In genomic region chr11:66842896-66843775, GRCh38 we compare ENCODE assay signal across 1 cellular context.
A peak's percentile ranks its signal among the peaks of the same experiment; 100 is the strongest.
TF ChIP-seq lines count a peak whose summit lies in the region.

RCE1 (plus strand) TSS chr11:66843441; CDS start chr11:66843456, 15 bp downstream.

TF ChIP-seq in HEK293, 187 proteins besides CTCF, POLR2A, EP300 and RAD21 (continued from another document and continues in another):
- TF ChIP-seq ZSCAN4 (tag by site-specific recombination; IDR thresholded peaks at IDR 0.05) = no peak
- TF ChIP-seq ZNF24 (tag by site-specific recombination; IDR thresholded peaks at IDR 0.05) = 0 out of 2 replicates have a peak, but pooled peaks have one; percentile 30
- TF ChIP-seq ZFP3 (tag by site-specific recombination; IDR thresholded peaks at IDR 0.05; ENCODE audit: low read depth) = no peak
- peak; percentile 53 for TF ChIP-seq ZBTB11 (tag by site-specific recombination; conservative IDR thresholded peaks at IDR 0.05; ENCODE audit: low read depth)
- peak; percentile 76 for TF ChIP-seq ZFHX2 (tag by site-specific recombination; conservative IDR thresholded peaks at IDR 0.05)
- TF ChIP-seq ZSCAN5A (tag by site-specific recombination; IDR thresholded peaks at IDR 0.05) = no peak
- peak; percentile 52; the same call in 1 of the 2 replicates for TF ChIP-seq PBX3 (CRISPR knock-in tag; IDR thresholded peaks at IDR 0.05)
- no peak for TF ChIP-seq ZNF23 (tag by site-specific recombination; IDR thresholded peaks at IDR 0.05; ENCODE audit: borderline replicate concordance)
- TF ChIP-seq ZBTB6 (tag by site-specific recombination; IDR thresholded peaks at IDR 0.05) = no peak
- no peak for TF ChIP-seq ZNF830 (tag by site-specific recombination; IDR thresholded peaks at IDR 0.05; ENCODE audit: low read depth)
- no peak for TF ChIP-seq MZF1 (tag by site-specific recombination; IDR thresholded peaks at IDR 0.05; ENCODE audit: borderline replicate concordance)
- TF ChIP-seq ZNF555 (tag by site-specific recombination; conservative IDR thresholded peaks at IDR 0.05) = no peak
- TF ChIP-seq ZFP37 (tag by site-specific recombination; IDR thresholded peaks at IDR 0.05) = 0 out of 2 replicates have a peak, but pooled peaks have one; percentile 17
- peak; percentile 83 for TF ChIP-seq GLIS2 (tag by site-specific recombination; IDR thresholded peaks at IDR 0.05)
- TF ChIP-seq ZNF423 (tag by site-specific recombination; IDR thresholded peaks at IDR 0.05) = peak; percentile 19; the same call in 1 of the 2 replicates
- TF ChIP-seq YY2 (tag by site-specific recombination; IDR thresholded peaks at IDR 0.05) = 0 out of 2 replicates have a peak, but pooled peaks have one; percentile 20
- TF ChIP-seq ZNF426 (tag by site-specific recombination; IDR thresholded peaks at IDR 0.05) = no peak
- no peak for TF ChIP-seq SCRT1 (tag by site-specific recombination; IDR thresholded peaks at IDR 0.05; ENCODE audit: borderline replicate concordance)
- peak; percentile 69 for TF ChIP-seq ZXDB (tag by site-specific recombination; IDR thresholded peaks at IDR 0.05)
- no peak for TF ChIP-seq SALL2 (tag by site-specific recombination; IDR thresholded peaks at IDR 0.05; ENCODE audit: borderline replicate concordance)
- TF ChIP-seq ZNF16 (tag by site-specific recombination; IDR thresholded peaks at IDR 0.05; ENCODE audit: low read depth) = no peak
- TF ChIP-seq ZNF501 (tag by site-specific recombination; IDR thresholded peaks at IDR 0.05) = peak; percentile 73
- TF ChIP-seq ZNF266 (tag by site-specific recombination; IDR thresholded peaks at IDR 0.05; ENCODE audit: low read depth) = no peak
- 0 out of 2 replicates have a peak, but pooled peaks have one; percentile 28 for TF ChIP-seq ZBTB10 (tag by site-specific recombination; IDR thresholded peaks at IDR 0.05)
- no peak for TF ChIP-seq ZNF530 (tag by site-specific recombination; IDR thresholded peaks at IDR 0.05; ENCODE audit: low read depth)
- TF ChIP-seq KLF16 (tag by site-specific recombination; IDR thresholded peaks at IDR 0.05) = no peak
- TF ChIP-seq ZNF398 (tag by site-specific recombination; IDR thresholded peaks at IDR 0.05) = no peak
- no peak for TF ChIP-seq ZNF473 (tag by site-specific recombination; IDR thresholded peaks at IDR 0.05)
- no peak for TF ChIP-seq ZNF777 (tag by site-specific recombination; IDR thresholded peaks at IDR 0.05; ENCODE audit: borderline replicate concordance)
- TF ChIP-seq ZBTB17 (tag by site-specific recombination; IDR thresholded peaks at IDR 0.05) = peak; percentile 43
- peak; percentile 26 for TF ChIP-seq SP2 (tag by site-specific recombination; IDR thresholded peaks at IDR 0.05)
- TF ChIP-seq YY1 (tag by site-specific recombination; IDR thresholded peaks at IDR 0.05) = peak; percentile 88
- peak; percentile 80 for TF ChIP-seq ZBTB26 (tag by site-specific recombination; optimal IDR thresholded peaks at IDR 0.05)
- TF ChIP-seq ZEB2 (tag by site-specific recombination; IDR thresholded peaks at IDR 0.05) = peak; percentile 66; the same call in 1 of the 2 replicates
- TF ChIP-seq ZBTB44 (tag by site-specific recombination; IDR thresholded peaks at IDR 0.05) = 0 out of 2 replicates have a peak, but pooled peaks have one; percentile 8
- no peak for TF ChIP-seq ZNF488 (tag by site-specific recombination; IDR thresholded peaks at IDR 0.05)
- peak; percentile 85 for TF ChIP-seq ATF2 (tag by site-specific recombination; IDR thresholded peaks at IDR 0.05; ENCODE audit: low read depth)
- TF ChIP-seq ZBTB7A (tag by site-specific recombination; IDR thresholded peaks at IDR 0.05; ENCODE audit: low read depth) = 0 out of 2 replicates have a peak, but pooled peaks have one; percentile 24
- no peak for TF ChIP-seq ZNF560 (tag by site-specific recombination; IDR thresholded peaks at IDR 0.05; ENCODE audit: borderline replicate concordance)
- TF ChIP-seq HOXC10 (CRISPR knock-in tag; IDR thresholded peaks at IDR 0.05) = no peak
- TF ChIP-seq ZNF837 (tag by site-specific recombination; IDR thresholded peaks at IDR 0.05) = no peak
- peak; percentile 91 for TF ChIP-seq KLF8 (tag by site-specific recombination; IDR thresholded peaks at IDR 0.05)
